In the genomic region with DNA sequence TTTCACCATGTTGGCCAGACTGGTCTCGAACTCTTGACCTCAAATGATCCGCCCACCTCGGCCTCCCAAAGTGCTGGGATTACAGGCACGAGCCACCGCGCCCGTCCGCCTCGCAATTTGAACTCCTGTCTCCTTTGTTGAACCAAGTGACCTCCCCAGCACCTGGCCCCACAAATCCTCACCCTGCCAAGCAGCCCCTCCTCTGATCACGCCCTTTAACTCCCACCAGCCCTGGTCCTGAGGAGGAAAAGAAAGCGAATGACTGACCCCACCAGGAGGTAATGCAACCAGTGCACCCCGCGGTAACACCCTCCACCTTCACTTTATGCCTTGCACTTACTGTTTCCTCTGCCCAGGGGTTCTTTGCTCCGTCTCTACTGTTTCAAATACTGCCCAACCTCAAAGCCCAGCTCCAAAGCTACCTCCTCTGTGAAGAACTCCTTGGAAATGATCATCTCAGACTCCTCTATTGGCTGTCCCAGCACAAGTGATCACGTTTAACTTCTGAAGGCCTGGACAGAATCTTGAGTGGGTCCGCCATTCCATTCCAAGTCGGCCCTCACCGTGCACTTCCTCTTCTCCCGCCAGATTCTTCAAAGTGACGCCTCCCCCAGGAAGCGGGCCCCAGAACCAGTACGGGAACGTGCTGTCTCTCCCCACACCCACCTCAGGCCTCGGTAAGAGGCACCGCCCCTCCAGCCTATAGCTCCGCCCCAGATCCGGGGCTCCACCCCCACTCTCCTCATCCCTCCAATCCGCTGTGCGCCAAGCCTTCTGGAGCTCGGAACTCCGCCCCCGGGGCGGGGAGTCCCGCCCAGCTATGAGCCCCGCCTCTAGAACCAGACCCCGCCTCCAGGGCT, we compare ENCODE assay signal across 7 cellular contexts. TPM values are rescaled to one million over a fixed set of nuclear protein-coding genes. Genes with fewer than 3 reads are reported as not detected.
DNase-seq lines count a peak whose midpoint lies in the region; ATAC-seq and TF ChIP-seq lines count a peak whose summit lies in the region.

No MANE protein-coding gene starts in this region.

- H3K4me3 ChIP-seq in prostate gland (no peak overlapping the region), upper lobe of right lung (peak overlapping the region; percentile 29)

- 34% methylated on average over 36 of the region's 36 CpGs for WGBS in prostate gland

- H3K27ac ChIP-seq in prostate gland (no peak overlapping the region), upper lobe of right lung (no peak overlapping the region)

- peak; percentile 60 for DNase-seq in SK-MEL-5 (ENCODE audit: low read depth, low spot score)
- DNase-seq in activated naive CD4-positive, alpha-beta T cell treated with Interleukin-2 at 50 U/mL for 16 hours = peak; percentile 83
- DNase-seq in head of caudate nucleus = peak; percentile 27 to 82 (median 64)
- DNase-seq in prostate gland (ENCODE audit: low spot score) = peak; percentile 31
- peak; percentile 92 for DNase-seq in upper lobe of right lung

- H3K9me3 ChIP-seq in prostate gland (no peaks in the 10 kb centered on the region), upper lobe of right lung (no peaks in the 10 kb centered on the region)

- in situ Hi-C loops in SK-MEL-5 (cut with HindIII; ENCODE audit: low pct_unique_long_range_greater_than_20kb, low sequenced_read_pairs) = no loop called here

- intact Hi-C loops in head of caudate nucleus (cut with DNase I) (no loop called here), prostate gland (cut with DNase I) (no loop called here), upper lobe of right lung (cut with DNase I) (no loop called here)

- ATAC-seq in GM18907 (IDR thresholded peaks at IDR 0.05; ENCODE audit: unreplicated experiment) = peak; percentile 69
- peak; percentile 75 for ATAC-seq in HG03175 (IDR thresholded peaks at IDR 0.05; ENCODE audit: unreplicated experiment)
- ATAC-seq in upper lobe of right lung = peak; percentile 99

- TF ChIP-seq POLR2A in prostate gland (IDR thresholded peaks at IDR 0.05) = no peak

- H3K4me1 ChIP-seq in prostate gland (replicated peaks) (no peaks in the 10 kb centered on the region), upper lobe of right lung (no peaks in the 10 kb centered on the region)

- no peak for TF ChIP-seq CTCF in prostate gland (IDR thresholded peaks at IDR 0.05)
- TF ChIP-seq CTCF in upper lobe of right lung (IDR thresholded peaks at IDR 0.05) = no peak

- no peaks in the 10 kb centered on the region for H3K36me3 ChIP-seq in prostate gland
- H3K36me3 ChIP-seq in upper lobe of right lung = no peaks in the 10 kb centered on the region

- H3K27me3 ChIP-seq in prostate gland (replicated peaks; ENCODE audit: insufficient read depth) (no peaks in the 10 kb centered on the region), upper lobe of right lung (no peaks in the 10 kb centered on the region)

RNA-seq across cellular contexts. Expression of gene CD19, which starts 4.4 kb away (rescaled TPM):
- total RNA-seq in SK-MEL-5 (2014; rRNA removed; shearing (Covaris generic)) = not detected in 2 replicates
- not detected in 2 replicates for polyA plus RNA-seq in SK-MEL-5 (2015; cell fraction: cytosol; rRNA removed)
- not detected in 2 replicates for polyA plus RNA-seq in SK-MEL-5 (2015; cell fraction: nucleus; rRNA removed)
- total RNA-seq in prostate gland (under 1 TPM; 0.46 to 0.51 TPM), upper lobe of right lung (not detected)

RNA-seq across cellular contexts. Expression of gene RABEP2, which starts 11.1 kb away (rescaled TPM):
- total RNA-seq in SK-MEL-5 (2014; rRNA removed; shearing (Covaris generic)) = 10.3 and 11.9 TPM in 2 replicates
- polyA plus RNA-seq in SK-MEL-5 (2015; cell fraction: cytosol; rRNA removed) = 9.5 and 11.4 TPM in 2 replicates
- polyA plus RNA-seq in SK-MEL-5 (2015; cell fraction: nucleus; rRNA removed) = 25.6 and 29.9 TPM in 2 replicates
- 100 to 1,000 TPM; 128 to 139 TPM for total RNA-seq in prostate gland
- total RNA-seq in upper lobe of right lung = 23.4 TPM

RNA-seq across cellular contexts. Expression of gene NFATC2IP, which starts 14.6 kb away (rescaled TPM):
- 11.5 and 13.7 TPM in 2 replicates for total RNA-seq in SK-MEL-5 (2014; rRNA removed; shearing (Covaris generic))
- 15.8 and 19.3 TPM in 2 replicates for polyA plus RNA-seq in SK-MEL-5 (2015; cell fraction: cytosol; rRNA removed)
- 155 and 184 TPM in 2 replicates for polyA plus RNA-seq in SK-MEL-5 (2015; cell fraction: nucleus; rRNA removed)
- total RNA-seq in prostate gland (10 to 100 TPM; 18.8 to 47.3 TPM), upper lobe of right lung (36.3 TPM)

RNA-seq across cellular contexts. Expression of gene SPNS1, which starts 38.4 kb away (rescaled TPM):
- 48.1 and 64.2 TPM in 2 replicates for total RNA-seq in SK-MEL-5 (2014; rRNA removed; shearing (Covaris generic))
- polyA plus RNA-seq in SK-MEL-5 (2015; cell fraction: cytosol; rRNA removed) = 140 and 146 TPM in 2 replicates
- 81.3 and 115 TPM in 2 replicates for polyA plus RNA-seq in SK-MEL-5 (2015; cell fraction: nucleus; rRNA removed)
- total RNA-seq in prostate gland (10 to 100 TPM; 14.8 to 57.4 TPM), upper lobe of right lung (52.2 TPM)

RNA-seq across cellular contexts. Expression of gene LAT, which starts 48.7 kb away (rescaled TPM):
- 0.24 and 0.77 TPM in 2 replicates for total RNA-seq in SK-MEL-5 (2014; rRNA removed; shearing (Covaris generic))
- polyA plus RNA-seq in SK-MEL-5 (2015; cell fraction: cytosol; rRNA removed) = 0.08 and 1.3 TPM in 2 replicates
- 22.2 and 22.9 TPM in 2 replicates for polyA plus RNA-seq in SK-MEL-5 (2015; cell fraction: nucleus; rRNA removed)
- 1 to 10 TPM; 4.7 to 5.7 TPM for total RNA-seq in prostate gland
- 13.4 TPM for total RNA-seq in upper lobe of right lung

Comparison
In these comparisons a context has a peak if more than half of its experiments do, and no peak if none do; other contexts are left out.
1. DNase-seq: peak in every context shown above with its lines; median percentile 92 in upper lobe of right lung; 83 in activated naive CD4-positive, alpha-beta T cell treated with Interleukin-2 at 50 U/mL for 16 hours; 64 in head of caudate nucleus; 60 in SK-MEL-5; 31 in prostate gland.